ENCODE assay signal across 17 cellular contexts in genomic region chr7:140160308-140160707, GRCh38. TPM values are rescaled to one million over a fixed set of nuclear protein-coding genes. Genes with fewer than 3 reads are reported as not detected.
DNase-seq lines count a peak whose midpoint lies in the region; ATAC-seq and TF ChIP-seq lines count a peak whose summit lies in the region.
"Had no signal": no experiment of that assay in that cellular context is flagged by ENCODE, and none has a peak within 500 bp of the region (broad histone marks: within the 10 kb centered on the region; RNA-seq: fewer than 3 reads in every experiment).

No MANE protein-coding gene starts in this region.

- peaks cover 0 to 90% (median 33%) of the 10 kb centered on the region in 11 experiments; a peak in 15 of 22 replicates for H3K36me3 ChIP-seq in BLaER1 treated with 17β-estradiol and CSF1 and Interleukin-3, amounts not matched to agents 10 nM and 100 nM
- H3K36me3 ChIP-seq: MG63 had no signal

- H3K27me3 ChIP-seq in BLaER1 treated with 17β-estradiol and CSF1 and Interleukin-3, amounts not matched to agents 10 nM and 100 nM = no peaks in the 10 kb centered on the region
- H3K27me3 ChIP-seq: MG63, tibial artery had no signal

- peak overlapping the region in 2 of 11 experiments; percentile 1 to 27; a peak in 2 of 22 replicates for H3K27ac ChIP-seq in BLaER1 treated with 17β-estradiol and CSF1 and Interleukin-3, amounts not matched to agents 10 nM and 100 nM
- H3K27ac ChIP-seq: tibial artery had no signal

- no peaks in the 10 kb centered on the region for H3K9me3 Mint-ChIP-seq in activated T-helper 2 cell treated with anti-CD3 and anti-CD28 coated beads, Interferon-gamma antibody, Interleukin-2, Interleukin-4, amounts not matched to agents 10 μg/mL and 5 μg/mL and 100 μg/mL, durations not matched to agents 14 hours and 24 hours and 36 hours
- H3K9me3 Mint-ChIP-seq in mesothelial cell of epicardium = no peaks in the 10 kb centered on the region
- H3K9me3 Mint-ChIP-seq in activated CD4-positive, alpha-beta T cell treated with anti-CD3 and anti-CD28 coated beads, Interleukin-2, amount 10 ng/mL, durations not matched to agents 7 days and 5 days = peaks cover 3% of the 10 kb centered on the region
- H3K9me3 Mint-ChIP-seq: activated CD4-positive, alpha-beta memory T cell treated with anti-CD3 and anti-CD28 coated beads for 36 hours; activated naive CD8-positive, alpha-beta T cell treated with anti-CD3 and anti-CD28 coated beads, Interleukin-2, amount 10 ng/mL, durations not matched to agents 7 days and 5 days; effector memory CD8-positive, alpha-beta T cell had no signal

- peaks cover 44 to 100% (median 100%) of the 10 kb centered on the region in 11 experiments; a peak in 21 of 22 replicates for H4K20me1 ChIP-seq in BLaER1 treated with 17β-estradiol and CSF1 and Interleukin-3, amounts not matched to agents 10 nM and 100 nM

- no peak overlapping the region for H3K4me3 ChIP-seq in BLaER1 treated with 17β-estradiol and CSF1 and Interleukin-3, amounts not matched to agents 10 nM and 100 nM
- H3K4me3 ChIP-seq: MG63, tibial artery had no signal

- DNase-seq in ELF-1 (ENCODE audit: low read depth, low spot score) = peak; percentile 85
- no peak for DNase-seq in activated T-helper 2 cell treated with anti-CD3 and anti-CD28 coated beads, Interferon-gamma antibody, Interleukin-2, Interleukin-4, amounts not matched to agents 10 μg/mL and 5 μg/mL and 100 μg/mL, durations not matched to agents 14 hours and 24 hours and 36 hours (ENCODE audit: low spot score)
- no peak for DNase-seq in mesothelial cell of epicardium (ENCODE audit: low spot score in 2 of 2, unreplicated experiment in 2 of 2)
- no peak for DNase-seq in ureter (ENCODE audit: low spot score)
- DNase-seq in AG08396 (ENCODE audit: low spot score) = no peak
- no peak for DNase-seq in activated CD4-positive, alpha-beta T cell treated with anti-CD3 and anti-CD28 coated beads, Interleukin-2, amount 10 ng/mL, durations not matched to agents 7 days and 5 days
- DNase-seq: activated CD4-positive, alpha-beta memory T cell treated with anti-CD3 and anti-CD28 coated beads for 36 hours; activated naive CD8-positive, alpha-beta T cell treated with anti-CD3 and anti-CD28 coated beads, Interleukin-2, amount 10 ng/mL, durations not matched to agents 7 days and 5 days; caudate nucleus; effector memory CD8-positive, alpha-beta T cell; MG63; NCI-H2081; NCI-H82; T-helper 17 cell; tibial artery had no signal

- H3K4me1 ChIP-seq in BLaER1 treated with 17β-estradiol and CSF1 and Interleukin-3, amounts not matched to agents 10 nM and 100 nM = peaks cover 15 to 93% (median 33%) of the 10 kb centered on the region in 10 experiments

- peak overlapping the region; percentile 23 to 62 (median 48); a peak in 21 of 22 replicates for H3K4me2 ChIP-seq in BLaER1 treated with 17β-estradiol and CSF1 and Interleukin-3, amounts not matched to agents 10 nM and 100 nM

- no peak overlapping the region for H3K4me3 Mint-ChIP-seq in activated T-helper 2 cell treated with anti-CD3 and anti-CD28 coated beads, Interferon-gamma antibody, Interleukin-2, Interleukin-4, amounts not matched to agents 10 μg/mL and 5 μg/mL and 100 μg/mL, durations not matched to agents 14 hours and 24 hours and 36 hours (ENCODE audit: low read depth)
- no peak overlapping the region for H3K4me3 Mint-ChIP-seq in mesothelial cell of epicardium
- no peak overlapping the region for H3K4me3 Mint-ChIP-seq in activated CD4-positive, alpha-beta T cell treated with anti-CD3 and anti-CD28 coated beads, Interleukin-2, amount 10 ng/mL, durations not matched to agents 7 days and 5 days
- H3K4me3 Mint-ChIP-seq: activated CD4-positive, alpha-beta memory T cell treated with anti-CD3 and anti-CD28 coated beads for 36 hours; activated naive CD8-positive, alpha-beta T cell treated with anti-CD3 and anti-CD28 coated beads, Interleukin-2, amount 10 ng/mL, durations not matched to agents 7 days and 5 days; T-helper 17 cell had no signal

- H3K27me3 Mint-ChIP-seq in activated T-helper 2 cell treated with anti-CD3 and anti-CD28 coated beads, Interferon-gamma antibody, Interleukin-2, Interleukin-4, amounts not matched to agents 10 μg/mL and 5 μg/mL and 100 μg/mL, durations not matched to agents 14 hours and 24 hours and 36 hours (ENCODE audit: low read depth) = no peaks in the 10 kb centered on the region
- no peaks in the 10 kb centered on the region for H3K27me3 Mint-ChIP-seq in mesothelial cell of epicardium (ENCODE audit: low read depth)
- no peaks in the 10 kb centered on the region for H3K27me3 Mint-ChIP-seq in activated CD4-positive, alpha-beta T cell treated with anti-CD3 and anti-CD28 coated beads, Interleukin-2, amount 10 ng/mL, durations not matched to agents 7 days and 5 days
- H3K27me3 Mint-ChIP-seq: activated CD4-positive, alpha-beta memory T cell treated with anti-CD3 and anti-CD28 coated beads for 36 hours; activated naive CD8-positive, alpha-beta T cell treated with anti-CD3 and anti-CD28 coated beads, Interleukin-2, amount 10 ng/mL, durations not matched to agents 7 days and 5 days; effector memory CD8-positive, alpha-beta T cell; T-helper 17 cell had no signal

- peaks cover 0 to 11% (median 0%) of the 10 kb centered on the region in 11 experiments; a peak in 4 of 22 replicates for H3K9me3 ChIP-seq in BLaER1 treated with 17β-estradiol and CSF1 and Interleukin-3, amounts not matched to agents 10 nM and 100 nM (replicated peaks in 1 of 11)
- H3K9me3 ChIP-seq: MG63, tibial artery had no signal

- intact Hi-C loops in activated T-helper 2 cell treated with anti-CD3 and anti-CD28 coated beads, Interferon-gamma antibody, Interleukin-2, Interleukin-4, amounts not matched to agents 10 μg/mL and 5 μg/mL and 100 μg/mL, durations not matched to agents 14 hours and 24 hours and 36 hours (cut with micrococcal nuclease) = no loop called here

- peaks cover 26% of the 10 kb centered on the region for H3K36me3 Mint-ChIP-seq in activated T-helper 2 cell treated with anti-CD3 and anti-CD28 coated beads, Interferon-gamma antibody, Interleukin-2, Interleukin-4, amounts not matched to agents 10 μg/mL and 5 μg/mL and 100 μg/mL, durations not matched to agents 14 hours and 24 hours and 36 hours (ENCODE audit: low read depth)
- no peaks in the 10 kb centered on the region for H3K36me3 Mint-ChIP-seq in mesothelial cell of epicardium
- H3K36me3 Mint-ChIP-seq in activated CD4-positive, alpha-beta T cell treated with anti-CD3 and anti-CD28 coated beads, Interleukin-2, amount 10 ng/mL, durations not matched to agents 7 days and 5 days (ENCODE audit: low read depth) = peaks cover 17% of the 10 kb centered on the region

- POLR2A ChIA-PET in activated CD4-positive, alpha-beta T cell treated with anti-CD3 and anti-CD28 coated beads, Interleukin-2, amount 10 ng/mL, durations not matched to agents 7 days and 5 days (lab: Charles Lee) = no interaction called here

- peak overlapping the region in 3 of 11 experiments; percentile 2 to 7 (median 2); a peak in 1 of 22 replicates for H3K9ac ChIP-seq in BLaER1 treated with 17β-estradiol and CSF1 and Interleukin-3, amounts not matched to agents 10 nM and 100 nM

- CTCF ChIA-PET in activated CD4-positive, alpha-beta T cell treated with anti-CD3 and anti-CD28 coated beads, Interleukin-2, amount 10 ng/mL, durations not matched to agents 7 days and 5 days (lab: Charles Lee) = no interaction called here

- peak overlapping the region; percentile 48 for H3K27ac Mint-ChIP-seq in activated T-helper 2 cell treated with anti-CD3 and anti-CD28 coated beads, Interferon-gamma antibody, Interleukin-2, Interleukin-4, amounts not matched to agents 10 μg/mL and 5 μg/mL and 100 μg/mL, durations not matched to agents 14 hours and 24 hours and 36 hours
- H3K27ac Mint-ChIP-seq in mesothelial cell of epicardium = peak overlapping the region; percentile 2
- H3K27ac Mint-ChIP-seq in activated CD4-positive, alpha-beta T cell treated with anti-CD3 and anti-CD28 coated beads, Interleukin-2, amount 10 ng/mL, durations not matched to agents 7 days and 5 days = no peak overlapping the region
- H3K27ac Mint-ChIP-seq: activated CD4-positive, alpha-beta memory T cell treated with anti-CD3 and anti-CD28 coated beads for 36 hours; activated naive CD8-positive, alpha-beta T cell treated with anti-CD3 and anti-CD28 coated beads, Interleukin-2, amount 10 ng/mL, durations not matched to agents 7 days and 5 days; T-helper 17 cell had no signal

- TF ChIP-seq CTCF in mesothelial cell of epicardium (IDR thresholded peaks at IDR 0.05; ENCODE audit: unreplicated experiment) = no peak

- no peak for ATAC-seq in HG03025 (IDR thresholded peaks at IDR 0.05; ENCODE audit: low FRiP score, unreplicated experiment)
- ATAC-seq: effector memory CD8-positive, alpha-beta T cell; T-helper 17 cell had no signal

- H3K4me1 Mint-ChIP-seq in activated T-helper 2 cell treated with anti-CD3 and anti-CD28 coated beads, Interferon-gamma antibody, Interleukin-2, Interleukin-4, amounts not matched to agents 10 μg/mL and 5 μg/mL and 100 μg/mL, durations not matched to agents 14 hours and 24 hours and 36 hours (ENCODE audit: low read depth) = peaks cover 58% of the 10 kb centered on the region
- H3K4me1 Mint-ChIP-seq in mesothelial cell of epicardium = peaks cover 11% of the 10 kb centered on the region
- H3K4me1 Mint-ChIP-seq in activated CD4-positive, alpha-beta T cell treated with anti-CD3 and anti-CD28 coated beads, Interleukin-2, amount 10 ng/mL, durations not matched to agents 7 days and 5 days = peaks cover 68% of the 10 kb centered on the region

RNA-seq across cellular contexts. Expression of gene KDM7A, which starts 16.5 kb away (rescaled TPM):
- 10.4 and 12.5 TPM in 2 replicates for total RNA-seq in activated T-helper 2 cell treated with anti-CD3 and anti-CD28 coated beads, Interferon-gamma antibody, Interleukin-2, Interleukin-4, amounts not matched to agents 10 μg/mL and 5 μg/mL and 100 μg/mL, durations not matched to agents 14 hours and 24 hours and 36 hours
- total RNA-seq in mesothelial cell of epicardium = 6.5 to 8.4 TPM (median 6.6 TPM) in 3 replicates
- 17.7 TPM for total RNA-seq in ureter
- 10 to 100 TPM; 12.5 to 13.5 TPM for total RNA-seq in activated CD4-positive, alpha-beta T cell treated with anti-CD3 and anti-CD28 coated beads, Interleukin-2, amount 10 ng/mL, durations not matched to agents 7 days and 5 days
